In genomic region chr22:36277482-36278291, GRCh38 we compare ENCODE assay signal across 8 cellular contexts. TPM values are rescaled to one million over a fixed set of nuclear protein-coding genes. Genes with fewer than 3 reads are reported as not detected.
DNase-seq lines count a peak whose midpoint lies in the region; ATAC-seq and TF ChIP-seq lines count a peak whose summit lies in the region.

No MANE protein-coding gene starts in this region.

- intact Hi-C loops in PC-3 (cut with micrococcal nuclease), result no loop called here
- intact Hi-C loops in thyroid gland (cut with DNase I), result no loop called here

- H3K4me3 ChIP-seq in AG09309 (ENCODE audit: control insufficient read depth, low read depth, low read length) (no peak overlapping the region), PC-3 (ENCODE audit: low read length) (no peak overlapping the region), fibroblast of pulmonary artery (replicated peaks; ENCODE audit: low read depth, low read length) (no peak overlapping the region), thyroid gland (replicated peaks in 1 of 3) (no peak overlapping the region)

- no peaks in the 10 kb centered on the region for H3F3A ChIP-seq in PC-3 (ENCODE audit: low read length, unreplicated experiment)

- no peak for TF ChIP-seq POLR2A in thyroid gland (IDR thresholded peaks at IDR 0.05)

- H3K9me3 ChIP-seq in PC-3 (ENCODE audit: low read length), result no peaks in the 10 kb centered on the region
- H3K9me3 ChIP-seq in thyroid gland, result no peaks in the 10 kb centered on the region

- CTCF ChIA-PET in PC-3 (lab: Charles Lee), result interaction anchor here (0.6 to 1.2 kb wide), 4 partner anchors 9 to 79 kb away, joined by 3 to 4 read pairs (median 3); partner anchors contain the start of gene APOL2

- H2AFZ ChIP-seq in PC-3 (ENCODE audit: low read length), result no peak overlapping the region

- no peaks in the 10 kb centered on the region for H4K20me1 ChIP-seq in PC-3 (ENCODE audit: low read length)

- H3K9ac ChIP-seq in PC-3 (ENCODE audit: low read length), result no peak overlapping the region

- no peak overlapping the region for H3K4me2 ChIP-seq in PC-3 (ENCODE audit: low read length)

- TF ChIP-seq CTCF in AG09309 (IDR thresholded peaks at IDR 0.05; ENCODE audit: control insufficient read depth, insufficient read depth, low read depth, low read length, missing control alignments) (peak; percentile 80), PC-3 (conservative IDR thresholded peaks at IDR 0.05; ENCODE audit: low read depth, low read length) (peak; percentile 60), fibroblast of pulmonary artery (IDR thresholded peaks at IDR 0.05; ENCODE audit: low read length, missing control alignments) (peak; percentile 76), omental fat pad (IDR thresholded peaks at IDR 0.05) (no peak), thyroid gland (IDR thresholded peaks at IDR 0.05) (peak; percentile 52 to 90 (median 64))

- ATAC-seq in GM18868 (IDR thresholded peaks at IDR 0.05; ENCODE audit: unreplicated experiment) (peak; percentile 42), PC-3 (peak; percentile 82), omental fat pad (ENCODE audit: low FRiP score) (peak; percentile 52)

- H3K36me3 ChIP-seq in PC-3 (ENCODE audit: low read depth, low read length), result peaks cover 14% of the 10 kb centered on the region
- H3K36me3 ChIP-seq in thyroid gland, result peaks cover 19 to 20% of the 10 kb centered on the region in 2 donors

- 37 to 42% methylated on average over 14 to 15 of the region's 18 CpGs for WGBS in thyroid gland, 2 donors

- no peak for DNase-seq in AG09309 (ENCODE audit: low read depth)
- DNase-seq in PC-3, result peak; percentile 50
- peak; percentile 41 for DNase-seq in activated T-helper 1 cell treated with Interleukin-2 at 50 U/mL for 16 hours (ENCODE audit: low read depth)
- DNase-seq in fibroblast of pulmonary artery (ENCODE audit: low read depth), result peak; percentile 70
- no peak for DNase-seq in omental fat pad (ENCODE audit: low spot score)
- peak; percentile 57 to 58 for DNase-seq in thyroid gland
- no peak for DNase-seq in mesenteric fat pad (ENCODE audit: low spot score)

- POLR2A ChIA-PET in PC-3 (lab: Charles Lee; ENCODE audit: unreplicated experiment), result no interaction called here

- H3K27ac ChIP-seq in PC-3 (ENCODE audit: low read length) (no peak overlapping the region), thyroid gland (no peak overlapping the region)

- no TSS peak for BruUV-seq in PC-3 (replicated peaks; lab: Mats Ljungman, UMichigan)

- H3K79me2 ChIP-seq in PC-3 (ENCODE audit: low read length), result no peaks in the 10 kb centered on the region

- no peaks in the 10 kb centered on the region for H3K9me2 ChIP-seq in PC-3 (replicated peaks; ENCODE audit: low read length)

- H3K27me3 ChIP-seq in PC-3 (ENCODE audit: low read length) (no peaks in the 10 kb centered on the region), thyroid gland (no peaks in the 10 kb centered on the region)

- no peaks in the 10 kb centered on the region for H3K4me1 ChIP-seq in PC-3 (ENCODE audit: insufficient read depth, low read length)
- H3K4me1 ChIP-seq in thyroid gland, result peaks cover 0 to 8% of the 10 kb centered on the region in 2 donors

RNA-seq across cellular contexts. Expression of gene APOL1, which starts 24.8 kb away (rescaled TPM):
- 0.52 TPM in 1 of 2 replicates, not detected in the other for total RNA-seq in PC-3 (2014; rRNA removed)
- 10 to 100 TPM; 27.3 to 89.3 (median 65.3) TPM for total RNA-seq in omental fat pad
- total RNA-seq in thyroid gland, result 10 to 100 TPM in 3 of 4 donors, 1 to 10 TPM in 1; 6.7 to 16.8 (median 11.0) TPM
- total RNA-seq in mesenteric fat pad, result 82.3 TPM

RNA-seq across cellular contexts. Expression of gene APOL2, which starts 38.4 kb away (rescaled TPM):
- total RNA-seq in PC-3 (2014; rRNA removed), result 9.7 and 15.7 TPM in 2 replicates
- 100 to 1,000 TPM in 2 of 4 donors, 10 to 100 TPM in 2; 63.2 to 122 (median 93.0) TPM for total RNA-seq in omental fat pad
- total RNA-seq in thyroid gland, result 10 to 100 TPM; 31.1 to 45.6 (median 35.6) TPM
- 168 TPM for total RNA-seq in mesenteric fat pad

Comparison
In these comparisons a context has a peak if more than half of its experiments do, and no peak if none do; other contexts are left out.
1. DNase-seq: peak in PC-3 (single experiment), activated T-helper 1 cell treated with Interleukin-2 at 50 U/mL for 16 hours (single experiment), fibroblast of pulmonary artery (single experiment) and thyroid gland (2 of 2); none in AG09309 (single experiment), omental fat pad (single experiment) and mesenteric fat pad (single experiment).
2. CTCF ChIP-seq: peak in AG09309 (single experiment), PC-3 (single experiment), fibroblast of pulmonary artery (single experiment) and thyroid gland (6 of 6); none in omental fat pad (0 of 3).
3. Peak in every context shown above with its lines, with median percentiles within 50 percentile points of each other: ATAC-seq.